9 cellular contexts compared by ENCODE assay signal in genomic region chr14:89399594-89400068, GRCh38. TPM values are rescaled to one million over a fixed set of nuclear protein-coding genes. Genes with fewer than 3 reads are reported as not detected.
DNase-seq lines count a peak whose midpoint lies in the region; ATAC-seq, FAIRE-seq and TF ChIP-seq lines count a peak whose summit lies in the region.
"Had no signal": no experiment of that assay in that cellular context is flagged by ENCODE, and none has a peak within 500 bp of the region (broad histone marks: within the 10 kb centered on the region; RNA-seq: fewer than 3 reads in every experiment).

No MANE protein-coding gene starts in this region.

- H2BK120ac ChIP-seq in mesenchymal stem cell (ENCODE audit: low read depth, low read length) = no peak overlapping the region

- 55% methylated on average over 9 of the region's 10 CpGs for WGBS in mesenchymal stem cell

- TF ChIP-seq CTCF in bronchial epithelial cell (IDR thresholded peaks at IDR 0.05; ENCODE audit: insufficient read depth, low read length, severe bottlenecking) = no peak

- H3K4me1 ChIP-seq in BLaER1 = peaks cover 73% of the 10 kb centered on the region
- H3K4me1 ChIP-seq in mesenchymal stem cell (ENCODE audit: control insufficient read depth, insufficient read depth, low read depth, low read length) = peaks cover 4% of the 10 kb centered on the region

- FAIRE-seq in bronchial epithelial cell (lab: Jason Lieb, UNC) = no peak

- H3K36me3 ChIP-seq in BLaER1 = peaks cover 70% of the 10 kb centered on the region
- H3K36me3 ChIP-seq in bronchial epithelial cell (ENCODE audit: control insufficient read depth, insufficient read depth, low read length) = no peaks in the 10 kb centered on the region
- peaks cover 0 to 3% of the 10 kb centered on the region in 2 experiments for H3K36me3 ChIP-seq in mesenchymal stem cell (ENCODE audit: control insufficient read depth in 1 of 2, insufficient read depth in 2 of 2, low read depth in 1 of 2, low read length in 2 of 2)

- no peak overlapping the region for H4K91ac ChIP-seq in mesenchymal stem cell (ENCODE audit: low read length)

- no peak overlapping the region for H3K4me3 ChIP-seq in BLaER1
- H3K4me3 ChIP-seq in bronchial epithelial cell (ENCODE audit: low read depth, low read length) = no peak overlapping the region
- no peak overlapping the region for H3K4me3 ChIP-seq in mesenchymal stem cell (ENCODE audit: insufficient read depth in 1 of 2, low read depth in 1 of 2, low read length in 2 of 2)

- H2BK5ac ChIP-seq in mesenchymal stem cell (ENCODE audit: low read depth, low read length, poor library complexity, severe bottlenecking) = no peak overlapping the region

- H3K27me3 ChIP-seq in BLaER1 (no peaks in the 10 kb centered on the region), bronchial epithelial cell (ENCODE audit: control insufficient read depth, insufficient read depth, low read length) (no peaks in the 10 kb centered on the region), mesenchymal stem cell (ENCODE audit: control insufficient read depth in 1 of 2, insufficient read depth in 1 of 2, low read length in 2 of 2) (no peaks in the 10 kb centered on the region)

- H3K9ac ChIP-seq in BLaER1 (no peak overlapping the region), mesenchymal stem cell (ENCODE audit: low read length) (peak overlapping the region; percentile 46)

- no peak overlapping the region for H2BK12ac ChIP-seq in mesenchymal stem cell (ENCODE audit: low read length in 2 of 2)

- no peak overlapping the region for H3K14ac ChIP-seq in mesenchymal stem cell (ENCODE audit: low read length in 2 of 2)

- no peak overlapping the region for H4K8ac ChIP-seq in mesenchymal stem cell (ENCODE audit: low read length)

- no peak overlapping the region for H3K23ac ChIP-seq in mesenchymal stem cell (ENCODE audit: low read length in 2 of 2)

- peak; percentile 79 for DNase-seq in NCI-H1105 treated with DMSO at 0.1 percent for 48 hours (lab: John Stamatoyannopoulos, UW)
- peak; percentile 35 for DNase-seq in bronchial epithelial cell (ENCODE audit: low read depth)
- peak; percentile 95 for DNase-seq in mesenchymal stem cell
- no peak for DNase-seq in effector CD8-positive, alpha-beta T cell (lab: John Stamatoyannopoulos, UW)

- ATAC-seq in HG02571 (IDR thresholded peaks at IDR 0.05; ENCODE audit: unreplicated experiment) (no peak), GM18861 (IDR thresholded peaks at IDR 0.05; ENCODE audit: unreplicated experiment) (no peak), GM21515 (IDR thresholded peaks at IDR 0.05; ENCODE audit: unreplicated experiment) (no peak)
- ATAC-seq: Panc1 had no signal

- H3K4ac ChIP-seq in mesenchymal stem cell (ENCODE audit: low read depth in 1 of 2, low read length in 2 of 2) = no peak overlapping the region

- H3K27ac ChIP-seq in BLaER1 (no peak overlapping the region), mesenchymal stem cell (ENCODE audit: low read length, poor library complexity, severe bottlenecking) (no peak overlapping the region)

- peaks cover 52% of the 10 kb centered on the region for H3K79me1 ChIP-seq in mesenchymal stem cell (replicated peaks; ENCODE audit: low read length, poor library complexity, severe bottlenecking)

- peaks cover 12% of the 10 kb centered on the region; the same call in 1 of the 2 replicates for H3K9me3 ChIP-seq in BLaER1
- H3K9me3 ChIP-seq in mesenchymal stem cell (ENCODE audit: control insufficient read depth, low read length) = no peaks in the 10 kb centered on the region

- H3K4me2 ChIP-seq in BLaER1 (peak overlapping the region; percentile 50), mesenchymal stem cell (ENCODE audit: low read length, poor library complexity, severe bottlenecking) (no peak overlapping the region)

- no peak overlapping the region for H2AK5ac ChIP-seq in mesenchymal stem cell (ENCODE audit: low read length, severe bottlenecking)

- H2AFZ ChIP-seq in mesenchymal stem cell (ENCODE audit: low read depth, low read length) = no peak overlapping the region

- peaks cover 100% of the 10 kb centered on the region for H4K20me1 ChIP-seq in BLaER1

- H3K18ac ChIP-seq in mesenchymal stem cell (ENCODE audit: low read depth in 1 of 2, low read length in 2 of 2) = no peak overlapping the region

- no peak overlapping the region for H2BK15ac ChIP-seq in mesenchymal stem cell (ENCODE audit: low read depth, poor library complexity, severe bottlenecking)

RNA-seq across cellular contexts. Expression of gene FOXN3, which starts 17.4 kb away (rescaled TPM):
- 5.8 and 7.8 TPM in 2 replicates for total RNA-seq in bronchial epithelial cell
- polyA plus RNA-seq in mesenchymal stem cell (2013, experiment 1 of 2) = 28.2 TPM
- polyA plus RNA-seq in mesenchymal stem cell (2013, experiment 2 of 2) = 27.4 TPM
